ENCODE assay signal across 1 cellular context in the genomic region with DNA sequence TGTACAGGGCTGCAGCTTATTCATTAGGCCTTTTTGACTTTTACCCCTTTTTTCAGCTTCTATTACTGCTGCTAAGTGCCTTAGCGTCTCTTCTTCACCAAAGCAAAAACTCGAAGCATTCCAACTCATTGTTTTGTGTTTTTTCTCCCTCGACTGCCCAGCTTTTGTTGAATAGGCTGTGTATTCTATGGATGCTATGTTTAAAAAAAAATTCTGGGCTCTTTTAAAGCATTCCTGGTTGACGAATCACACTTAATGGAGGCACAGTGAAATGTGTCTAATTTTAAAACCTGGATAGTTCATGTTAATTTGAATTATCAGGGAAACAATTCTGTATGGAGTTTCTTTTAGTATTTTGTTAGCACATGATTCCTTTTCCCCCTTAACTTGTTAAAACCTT.
A peak's percentile ranks its signal among the peaks of the same experiment; 100 is the strongest.
TF ChIP-seq lines count a peak whose summit lies in the region.

No MANE protein-coding gene starts in this region.

TF ChIP-seq in SK-N-SH, 30 proteins besides CTCF, POLR2A, EP300 and RAD21:
- TF ChIP-seq SIN3A (IDR thresholded peaks at IDR 0.05; ENCODE audit: borderline replicate concordance, low read depth, low read length): no peak
- no peak for TF ChIP-seq YY1 (IDR thresholded peaks at IDR 0.05; ENCODE audit: low read depth)
- TF ChIP-seq, protein P1, sequence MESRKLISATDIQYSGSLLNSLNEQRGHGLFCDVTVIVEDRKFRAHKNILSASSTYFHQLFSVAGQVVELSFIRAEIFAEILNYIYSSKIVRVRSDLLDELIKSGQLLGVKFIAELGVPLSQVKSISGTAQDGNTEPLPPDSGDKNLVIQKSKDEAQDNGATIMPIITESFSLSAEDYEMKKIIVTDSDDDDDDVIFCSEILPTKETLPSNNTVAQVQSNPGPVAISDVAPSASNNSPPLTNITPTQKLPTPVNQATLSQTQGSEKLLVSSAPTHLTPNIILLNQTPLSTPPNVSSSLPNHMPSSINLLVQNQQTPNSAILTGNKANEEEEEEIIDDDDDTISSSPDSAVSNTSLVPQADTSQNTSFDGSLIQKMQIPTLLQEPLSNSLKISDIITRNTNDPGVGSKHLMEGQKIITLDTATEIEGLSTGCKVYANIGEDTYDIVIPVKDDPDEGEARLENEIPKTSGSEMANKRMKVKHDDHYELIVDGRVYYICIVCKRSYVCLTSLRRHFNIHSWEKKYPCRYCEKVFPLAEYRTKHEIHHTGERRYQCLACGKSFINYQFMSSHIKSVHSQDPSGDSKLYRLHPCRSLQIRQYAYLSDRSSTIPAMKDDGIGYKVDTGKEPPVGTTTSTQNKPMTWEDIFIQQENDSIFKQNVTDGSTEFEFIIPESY (IDR thresholded peaks at IDR 0.05; ENCODE audit: borderline replicate concordance, low read depth): no peak
- TF ChIP-seq GABPA (IDR thresholded peaks at IDR 0.05; ENCODE audit: low read depth): no peak
- TF ChIP-seq, protein P2, sequence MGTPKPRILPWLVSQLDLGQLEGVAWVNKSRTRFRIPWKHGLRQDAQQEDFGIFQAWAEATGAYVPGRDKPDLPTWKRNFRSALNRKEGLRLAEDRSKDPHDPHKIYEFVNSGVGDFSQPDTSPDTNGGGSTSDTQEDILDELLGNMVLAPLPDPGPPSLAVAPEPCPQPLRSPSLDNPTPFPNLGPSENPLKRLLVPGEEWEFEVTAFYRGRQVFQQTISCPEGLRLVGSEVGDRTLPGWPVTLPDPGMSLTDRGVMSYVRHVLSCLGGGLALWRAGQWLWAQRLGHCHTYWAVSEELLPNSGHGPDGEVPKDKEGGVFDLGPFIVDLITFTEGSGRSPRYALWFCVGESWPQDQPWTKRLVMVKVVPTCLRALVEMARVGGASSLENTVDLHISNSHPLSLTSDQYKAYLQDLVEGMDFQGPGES (IDR thresholded peaks at IDR 0.05; ENCODE audit: low read depth, low read length): no peak
- TF ChIP-seq, protein P3, sequence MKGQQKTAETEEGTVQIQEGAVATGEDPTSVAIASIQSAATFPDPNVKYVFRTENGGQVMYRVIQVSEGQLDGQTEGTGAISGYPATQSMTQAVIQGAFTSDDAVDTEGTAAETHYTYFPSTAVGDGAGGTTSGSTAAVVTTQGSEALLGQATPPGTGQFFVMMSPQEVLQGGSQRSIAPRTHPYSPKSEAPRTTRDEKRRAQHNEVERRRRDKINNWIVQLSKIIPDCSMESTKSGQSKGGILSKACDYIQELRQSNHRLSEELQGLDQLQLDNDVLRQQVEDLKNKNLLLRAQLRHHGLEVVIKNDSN (IDR thresholded peaks at IDR 0.05; ENCODE audit: borderline replicate concordance, low read depth): no peak
- TF ChIP-seq ELF1 (IDR thresholded peaks at IDR 0.05): no peak
- TF ChIP-seq TEAD4 (IDR thresholded peaks at IDR 0.05; ENCODE audit: borderline replicate concordance, insufficient read depth): 0 out of 2 replicates have a peak, but pooled peaks have one; percentile 13
- no peak for TF ChIP-seq CHD2 (IDR thresholded peaks at IDR 0.05; ENCODE audit: low read length, partially characterized antibody)
- no peak for TF ChIP-seq SMC3 (IDR thresholded peaks at IDR 0.05; ENCODE audit: low read depth, low read length)
- no peak for TF ChIP-seq GATA2 (CRISPR knock-in tag; IDR thresholded peaks at IDR 0.05)
- 0 out of 2 replicates have a peak, but pooled peaks have one; percentile 10 for TF ChIP-seq MEF2A (IDR thresholded peaks at IDR 0.05; ENCODE audit: borderline replicate concordance, low read depth)
- peak; percentile 61 for TF ChIP-seq JUND (IDR thresholded peaks at IDR 0.05)
- TF ChIP-seq FOSL2 (IDR thresholded peaks at IDR 0.05; ENCODE audit: borderline replicate concordance, low read depth): peak; percentile 50
- TF ChIP-seq, protein P4, sequence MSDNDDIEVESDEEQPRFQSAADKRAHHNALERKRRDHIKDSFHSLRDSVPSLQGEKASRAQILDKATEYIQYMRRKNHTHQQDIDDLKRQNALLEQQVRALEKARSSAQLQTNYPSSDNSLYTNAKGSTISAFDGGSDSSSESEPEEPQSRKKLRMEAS (IDR thresholded peaks at IDR 0.05; ENCODE audit: low read depth): no peak
- TF ChIP-seq TCF12 (IDR thresholded peaks at IDR 0.05): peak; percentile 11; the same call in 1 of the 2 replicates
